ENCODE assay signal across 22 cellular contexts in the genomic region with DNA sequence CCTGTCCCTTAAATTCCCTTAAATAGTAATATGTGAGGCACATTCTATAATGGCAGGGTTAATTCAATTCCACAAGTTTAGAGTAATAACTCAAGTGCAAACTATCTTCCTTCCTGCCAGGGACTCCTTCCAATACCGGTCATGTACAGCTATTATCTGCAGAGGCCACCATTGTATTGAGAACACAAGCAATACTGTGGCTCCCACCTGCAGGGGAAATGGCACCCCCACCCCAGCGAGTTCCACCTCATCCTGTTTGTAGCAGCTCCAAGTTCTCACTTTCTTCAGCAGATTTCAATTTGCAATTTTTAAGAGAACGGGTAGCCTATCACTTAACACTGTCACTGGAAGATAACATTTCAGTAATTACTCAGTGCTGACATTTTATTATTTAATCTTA.
"Had no signal": no experiment of that assay in that cellular context is flagged by ENCODE, and none has a peak within 500 bp of the region (broad histone marks: within the 10 kb centered on the region; RNA-seq: fewer than 3 reads in every experiment).

No MANE protein-coding gene starts in this region.

- H3K4me3 ChIP-seq: hepatocyte, left ventricle myocardium inferior, lower lobe of right lung, psoas muscle, skin epidermis, stomach, thyroid gland, upper lobe of left lung, vagina had no signal

- H3K4me2 ChIP-seq: hepatocyte had no signal

- H3K36me3 ChIP-seq: left ventricle myocardium inferior, lower lobe of right lung, stomach, thyroid gland, upper lobe of left lung, vagina had no signal

- H3K36me3 Mint-ChIP-seq: naive B cell had no signal

- H2AFZ ChIP-seq: hepatocyte, parathyroid adenoma had no signal

- H3K27me3 ChIP-seq: hepatocyte, stomach, thyroid gland, upper lobe of left lung, vagina had no signal

- H3K9me3 Mint-ChIP-seq: nephron had no signal

- H3K4me3 Mint-ChIP-seq: naive B cell, nephron had no signal

- H3K4me1 Mint-ChIP-seq: naive B cell had no signal

- ATAC-seq: left cardiac atrium, lower lobe of right lung, psoas muscle, sciatic nerve had no signal

- H3K27ac Mint-ChIP-seq: naive B cell had no signal

- DNase-seq: erythroblast; foreskin melanocyte; head of caudate nucleus; kidney; left cardiac atrium; left ventricle myocardium inferior; lower lobe of right lung; mesendoderm; naive B cell; psoas muscle; stimulated activated CD4-positive, alpha-beta T cell treated with anti-CD3 and anti-CD28 coated beads, Interleukin-2, amount 100 ng/mL, for 24 hours; stimulated activated CD4-positive, alpha-beta T cell treated with anti-CD3 and anti-CD28 coated beads, Interleukin-4, amount 100 ng/mL, for 4 hours; stimulated activated naive CD4-positive, alpha-beta T cell; stomach; thyroid gland; upper lobe of left lung had no signal

- H3K9ac ChIP-seq: parathyroid adenoma had no signal

- H3K9me3 ChIP-seq: left ventricle myocardium inferior, lower lobe of right lung, psoas muscle, stomach, thyroid gland, upper lobe of left lung, vagina had no signal

- H3K4me1 ChIP-seq: parathyroid adenoma, psoas muscle, thyroid gland had no signal

- H3K79me2 ChIP-seq: hepatocyte, parathyroid adenoma had no signal

- H3K27ac ChIP-seq: hepatocyte, lower lobe of right lung, parathyroid adenoma, psoas muscle, thyroid gland had no signal
